ENCODE assay signal across 32 cellular contexts in the genomic region with DNA sequence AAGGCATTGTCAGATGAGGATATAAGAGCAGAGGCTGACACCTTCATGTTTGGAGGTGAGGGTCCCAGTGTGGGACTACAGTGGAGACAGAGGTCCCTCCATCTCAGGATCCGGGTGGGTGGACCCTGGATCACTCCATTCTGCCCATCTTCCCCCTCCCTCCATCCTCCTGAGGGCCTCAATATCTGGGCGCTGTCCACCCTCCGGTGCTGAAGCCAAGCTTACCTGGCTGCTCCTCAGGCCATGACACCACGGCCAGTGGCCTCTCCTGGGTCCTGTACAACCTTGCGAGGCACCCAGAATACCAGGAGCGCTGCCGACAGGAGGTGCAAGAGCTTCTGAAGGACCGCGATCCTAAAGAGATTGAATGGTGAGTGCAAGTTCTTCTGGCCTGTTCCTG. TPM values are rescaled to one million over a fixed set of nuclear protein-coding genes. Genes with fewer than 3 reads are reported as not detected.
DNase-seq lines count a peak whose midpoint lies in the region; ATAC-seq, FAIRE-seq and TF ChIP-seq lines count a peak whose summit lies in the region.
"Had no signal": no experiment of that assay in that cellular context is flagged by ENCODE, and none has a peak within 500 bp of the region (broad histone marks: within the 10 kb centered on the region; RNA-seq: fewer than 3 reads in every experiment).

No MANE protein-coding gene starts in this region.

- no peak for TF ChIP-seq RAD21 in A549 (conservative IDR thresholded peaks at IDR 0.05 in 1 of 2, IDR thresholded peaks at IDR 0.05 in 1 of 2)
- TF ChIP-seq RAD21 in GM12878 (IDR thresholded peaks at IDR 0.05; ENCODE audit: insufficient read depth, low read depth, low read length), result no peak

- POLR2A ChIA-PET in A549 (lab: Yijun Ruan, JAX) (no interaction called here), GM12878 (lab: Charles Lee) (no interaction called here)

- intact Hi-C loops in GM12878 (cut with micrococcal nuclease; ENCODE audit: unreplicated experiment), result no loop called here

- H3K4me3 ChIP-seq in A549, result no peak overlapping the region
- H3K4me3 ChIP-seq in GM12878, result no peak overlapping the region
- H3K4me3 ChIP-seq: MG63, ovary, tibial artery had no signal

- in situ Hi-C loops in ACHN (cut with HindIII; ENCODE audit: low pct_ligation_motif_present, low pct_unique_long_range_greater_than_20kb, low sequenced_read_pairs), result no loop called here
- in situ Hi-C loops in GM12878 (cut with MboI), result no loop called here

- no peak for TF ChIP-seq EP300 in A549 (IDR thresholded peaks at IDR 0.05)
- no peak for TF ChIP-seq EP300 in GM12878 (IDR thresholded peaks at IDR 0.05; ENCODE audit: borderline replicate concordance in 1 of 2, control insufficient read depth in 1 of 2, low read depth in 2 of 2, low read length in 2 of 2)

- H3K79me2 ChIP-seq in GM12878 (ENCODE audit: control insufficient read depth, insufficient read depth, low read length), result no peaks in the 10 kb centered on the region

- no peak for TF ChIP-seq CTCF in A549 (IDR thresholded peaks at IDR 0.05)
- TF ChIP-seq CTCF in GM12878 (IDR thresholded peaks at IDR 0.05 in 2 of 3, conservative IDR thresholded peaks at IDR 0.05 in 1 of 3; ENCODE audit: control insufficient read depth in 2 of 3, extremely low read depth in 1 of 3, insufficient read depth in 1 of 3, low read depth in 3 of 3, low read length in 3 of 3), result no peak
- TF ChIP-seq CTCF in D721Med (IDR thresholded peaks at IDR 0.05; ENCODE audit: insufficient read depth, missing control alignments), result no peak

- no peak overlapping the region for H3K9ac ChIP-seq in GM12878 (ENCODE audit: control insufficient read depth, insufficient read depth, low read length)

- H2AFZ ChIP-seq in GM12878 (ENCODE audit: control insufficient read depth, low read depth, low read length), result no peak overlapping the region

- no TSS peak for BruUV-seq in GM12878 (replicated peaks; lab: Mats Ljungman, UMichigan)

- RAD21 ChIA-PET in GM12878 (lab: Charles Lee; ENCODE audit: unreplicated experiment), result no interaction called here

- no peak for TF ChIP-seq POLR2A in A549 (IDR thresholded peaks at IDR 0.05; ENCODE audit: low read length)
- TF ChIP-seq POLR2A in GM12878 (IDR thresholded peaks at IDR 0.05; ENCODE audit: low read depth, low read length), result no peak

- CTCF ChIA-PET in A549 (lab: Yijun Ruan, JAX) (no interaction called here), GM12878 (lab: Yijun Ruan, JAX) (no interaction called here)

- ATAC-seq in A549 (no peak), GM12878 (no peak), HG03342 (IDR thresholded peaks at IDR 0.05; ENCODE audit: unreplicated experiment) (no peak)
- ATAC-seq: naive thymus-derived CD8-positive, alpha-beta T cell; stimulated activated naive CD8-positive, alpha-beta T cell treated with anti-CD3 and anti-CD28 coated beads, Interleukin-15, amount 100 ng/mL, for 72 hours had no signal

- H3K9me3 ChIP-seq in A549 (peaks cover 7% of the 10 kb centered on the region; the same call in 1 of the 3 replicates), GM12878 (replicated peaks; ENCODE audit: control insufficient read depth, insufficient read depth, low read length) (no peaks in the 10 kb centered on the region; the same call in 2 of the 3 replicates)
- H3K9me3 ChIP-seq: ovary had no signal

- H3K36me3 ChIP-seq in GM12878 (ENCODE audit: control insufficient read depth in 2 of 2, insufficient read depth in 2 of 2, low read length in 1 of 2), result no peaks in the 10 kb centered on the region
- H3K36me3 ChIP-seq: MG63, ovary, WERI-Rb-1 had no signal

- no peak for DNase-seq in A549 (ENCODE audit: low read depth in 1 of 2, low spot score in 1 of 2)
- peak; percentile 1 for DNase-seq in ACHN
- peak; percentile 1 for DNase-seq in OCI-M1 (lab: John Stamatoyannopoulos, UW)
- no peak for DNase-seq in GM12878 (ENCODE audit: low read depth, low spot score)
- DNase-seq in NCI-H2029 (lab: John Stamatoyannopoulos, UW), result no peak
- DNase-seq in activated T-cell treated with anti-CD3 and anti-CD28 coated beads for 4 hours, result no peak
- no peak for DNase-seq in D721Med (ENCODE audit: insufficient read length, low spot score)
- DNase-seq: activated CD8-positive, alpha-beta memory T cell treated with anti-CD3 and anti-CD28 coated beads for 24 hours; activated effector memory CD4-positive, alpha-beta T cell treated with anti-CD3 and anti-CD28 coated beads, Interleukin-2, amount 50 U/mL, for 16 hours; activated T-cell treated with anti-CD3 and anti-CD28 coated beads, Interleukin-2, amount 50 U/mL, for 1 hour; hypothalamus; MG63; naive thymus-derived CD8-positive, alpha-beta T cell; NCI-H1417; NCI-H2081 treated with DMSO at 0.1 percent for 48 hours; NCI-H774; ovary; small intestine; stimulated activated CD8-positive, alpha-beta memory T cell treated with anti-CD3 and anti-CD28 coated beads, Interleukin-4, amount 100 ng/mL, for 48 hours; stimulated activated naive CD8-positive, alpha-beta T cell treated with anti-CD3 and anti-CD28 coated beads, Interleukin-15, amount 100 ng/mL, for 72 hours; tibial artery; WERI-Rb-1 had no signal

- H4K20me1 ChIP-seq in GM12878 (ENCODE audit: control insufficient read depth, insufficient read depth), result no peaks in the 10 kb centered on the region

- SMC1A ChIA-PET in GM12878 (lab: Charles Lee; ENCODE audit: uncharacterized antibody, unreplicated experiment), result no interaction called here

- no peak overlapping the region for H3K27ac ChIP-seq in A549
- H3K27ac ChIP-seq in GM12878 (ENCODE audit: control insufficient read depth, insufficient read depth), result no peak overlapping the region
- H3K27ac ChIP-seq: ovary, tibial artery, WERI-Rb-1 had no signal

- no peaks in the 10 kb centered on the region for H3K4me1 ChIP-seq in A549
- H3K4me1 ChIP-seq in GM12878 (ENCODE audit: control insufficient read depth, insufficient read depth, low read length), result no peaks in the 10 kb centered on the region
- H3K4me1 ChIP-seq: tibial artery had no signal

- FAIRE-seq in A549 (lab: Jason Lieb, UNC), result no peak
- no peak for FAIRE-seq in GM12878 (lab: Jason Lieb, UNC)
- FAIRE-seq in D721Med (lab: Jason Lieb, UNC), result no peak
- FAIRE-seq: endothelial cell of umbilical vein, GM12891, small intestine had no signal

- H3K27me3 ChIP-seq in GM12878 (replicated peaks in 1 of 2; ENCODE audit: control insufficient read depth in 2 of 2, insufficient read depth in 2 of 2, low read length in 1 of 2), result no peaks in the 10 kb centered on the region
- H3K27me3 ChIP-seq: ovary had no signal

- WGBS in A549 (ENCODE audit: missing lambda C conversion rate), result 66% methylated on average over 7 of the region's 9 CpGs
- WGBS in GM12878 (ENCODE audit: insufficient coverage, insufficient replicate concordance, low lambda C conversion rate, missing lambda C conversion rate), result 21% methylated on average over 9 of the region's 9 CpGs

- H3K4me2 ChIP-seq in A549 (no peak overlapping the region), GM12878 (ENCODE audit: control insufficient read depth, insufficient read depth) (no peak overlapping the region)

RNA-seq across cellular contexts. Expression of gene CYP4F12, which starts 11.9 kb away (rescaled TPM):
- polyA plus RNA-seq in A549 (2011; rRNA removed) (12.8 and 12.9 TPM in 2 replicates), A549 (2017; fragmentation: RNase III; extraction: RNeasy Plus Mini Kit Qiagen cat#74134 plus additional on column Dnase treatment) (5.0 to 6.3 TPM (median 5.6 TPM) in 3 replicates), GM12878 (2011; rRNA removed) (0.20 TPM in 2 replicates), GM12878 (2014; fragmentation: Illumina TruSeq; extraction: Trizol) (not detected in 2 replicates), GM12878 (2014; fragmentation: Nextera tagmentation; extraction: Ambion mirVana) (not detected), GM12878 (2014; rRNA removed) (0.12 TPM in 1 of 2 replicates, not detected in the other), GM12878 (2016; fragmentation: Nextera tagmentation; extraction: Ambion mirVana) (not detected)
- polyA plus RNA-seq in A549 (2012; cell fraction: cytosol; rRNA removed), result 2.9 and 3.2 TPM in 2 replicates
- polyA plus RNA-seq in A549 (2012; cell fraction: nucleus; rRNA removed), result 23.8 and 28.9 TPM in 2 replicates
- polyA minus RNA-seq in A549 (2011; rRNA and poly(A)+ RNA removed), result 27.2 and 27.4 TPM in 2 replicates
- total RNA-seq in GM12878 (2013; cell fraction: nucleolus; rRNA removed), result 0.65 and 0.69 TPM in 2 replicates
- total RNA-seq in GM12878 (2014; rRNA removed) (not detected in 2 replicates), GM12878 (2014; rRNA removed; fragmentation: Illumina TruSeq; extraction: Trizol) (not detected in 2 replicates), GM12878 (2021) (not detected in 2 replicates)
- 0.14 TPM for polyA plus RNA-seq in GM12878 (2011; ENCODE audit: low read depth)
- 0.28 and 0.30 TPM in 2 replicates for polyA plus RNA-seq in GM12878 (2011; cell fraction: cytosol; rRNA removed)
- polyA plus RNA-seq in GM12878 (2011; cell fraction: nucleus; rRNA removed), result 3.6 and 3.7 TPM in 2 replicates
- polyA plus RNA-seq in GM12878 (2012), result 0.07 and 0.25 TPM in 2 replicates
- 0.15 and 0.37 TPM in 2 replicates for polyA minus RNA-seq in GM12878 (2011; rRNA and poly(A)+ RNA removed)
- not detected in 2 replicates for polyA minus RNA-seq in GM12878 (2011; cell fraction: cytosol; rRNA and poly(A)+ RNA removed)
- polyA minus RNA-seq in GM12878 (2011; cell fraction: nucleus; rRNA and poly(A)+ RNA removed), result 0.96 and 1.5 TPM in 2 replicates
- total RNA-seq: endothelial cell of umbilical vein; renal cortical epithelial cell; T-helper 2 cell treated with Interferon-gamma antibody and Interleukin-4, amounts not matched to agents 100 ng/mL and 5 ng/mL, for 36 hours had no signal
- polyA plus RNA-seq: CD14-positive monocyte; endothelial cell of umbilical vein; IgD-negative memory B cell; naive thymus-derived CD8-positive, alpha-beta T cell had no signal

RNA-seq across cellular contexts. Expression of gene OR10H2, which starts 43.0 kb away (rescaled TPM):
- polyA plus RNA-seq in A549 (2011; rRNA removed) (not detected in 2 replicates), A549 (2017; fragmentation: RNase III; extraction: RNeasy Plus Mini Kit Qiagen cat#74134 plus additional on column Dnase treatment) (not detected in 3 replicates), GM12878 (2011; rRNA removed) (not detected in 2 replicates), GM12878 (2014; fragmentation: Illumina TruSeq; extraction: Trizol) (not detected in 2 replicates), GM12878 (2014; fragmentation: Nextera tagmentation; extraction: Ambion mirVana) (not detected), GM12878 (2014; rRNA removed) (not detected in 2 replicates), GM12878 (2016; fragmentation: Nextera tagmentation; extraction: Ambion mirVana) (not detected)
- not detected in 2 replicates for polyA plus RNA-seq in A549 (2012; cell fraction: cytosol; rRNA removed)
- 0.16 TPM in 1 of 2 replicates, not detected in the other for polyA plus RNA-seq in A549 (2012; cell fraction: nucleus; rRNA removed)
- polyA minus RNA-seq in A549 (2011; rRNA and poly(A)+ RNA removed), result not detected in 2 replicates
- total RNA-seq in GM12878 (2013; cell fraction: nucleolus; rRNA removed), result not detected in 2 replicates
- total RNA-seq in GM12878 (2014; rRNA removed) (not detected in 2 replicates), GM12878 (2014; rRNA removed; fragmentation: Illumina TruSeq; extraction: Trizol) (not detected in 2 replicates), GM12878 (2021) (not detected in 2 replicates)
- polyA plus RNA-seq in GM12878 (2011; ENCODE audit: low read depth), result not detected
- polyA plus RNA-seq in GM12878 (2011; cell fraction: cytosol; rRNA removed), result not detected in 2 replicates
- not detected in 2 replicates for polyA plus RNA-seq in GM12878 (2011; cell fraction: nucleus; rRNA removed)
- not detected in 2 replicates for polyA plus RNA-seq in GM12878 (2012)
- not detected in 2 replicates for polyA minus RNA-seq in GM12878 (2011; rRNA and poly(A)+ RNA removed)
- polyA minus RNA-seq in GM12878 (2011; cell fraction: cytosol; rRNA and poly(A)+ RNA removed), result not detected in 2 replicates
- polyA minus RNA-seq in GM12878 (2011; cell fraction: nucleus; rRNA and poly(A)+ RNA removed), result not detected in 2 replicates
- total RNA-seq: Daoy; endothelial cell of umbilical vein; H4; lower leg skin; naive thymus-derived CD8-positive, alpha-beta T cell; ovary; renal cortical epithelial cell; T-helper 2 cell treated with Interferon-gamma antibody and Interleukin-4, amounts not matched to agents 100 ng/mL and 5 ng/mL, for 36 hours had no signal
- polyA plus RNA-seq: CD14-positive monocyte; endothelial cell of umbilical vein; IgD-negative memory B cell; naive thymus-derived CD8-positive, alpha-beta T cell; ovary; small intestine had no signal

RNA-seq across cellular contexts. Expression of gene CYP4F3, which starts 44.1 kb away (rescaled TPM):
- 32.2 and 33.2 TPM in 2 replicates for polyA plus RNA-seq in A549 (2011; rRNA removed)
- 6.6 and 7.4 TPM in 2 replicates for polyA plus RNA-seq in A549 (2012; cell fraction: cytosol; rRNA removed)
- polyA plus RNA-seq in A549 (2012; cell fraction: nucleus; rRNA removed), result 61.8 and 62.5 TPM in 2 replicates
- 7.1 to 10.4 TPM (median 8.9 TPM) in 3 replicates for polyA plus RNA-seq in A549 (2017; fragmentation: RNase III; extraction: RNeasy Plus Mini Kit Qiagen cat#74134 plus additional on column Dnase treatment)
- 86.8 and 95.2 TPM in 2 replicates for polyA minus RNA-seq in A549 (2011; rRNA and poly(A)+ RNA removed)
- total RNA-seq in GM12878 (2013; cell fraction: nucleolus; rRNA removed), result 0.50 and 0.56 TPM in 2 replicates
- 1.6 and 1.7 TPM in 2 replicates for total RNA-seq in GM12878 (2014; rRNA removed)
- 0.89 and 1.2 TPM in 2 replicates for total RNA-seq in GM12878 (2014; rRNA removed; fragmentation: Illumina TruSeq; extraction: Trizol)
- total RNA-seq in GM12878 (2021), result 2.4 and 2.9 TPM in 2 replicates
- polyA plus RNA-seq in GM12878 (2011; ENCODE audit: low read depth), result 0.45 TPM
- polyA plus RNA-seq in GM12878 (2011; rRNA removed), result 4.4 and 4.7 TPM in 2 replicates
- 3.1 and 5.0 TPM in 2 replicates for polyA plus RNA-seq in GM12878 (2011; cell fraction: cytosol; rRNA removed)
- polyA plus RNA-seq in GM12878 (2011; cell fraction: nucleus; rRNA removed), result 10.4 and 12.5 TPM in 2 replicates
- 0.81 and 0.93 TPM in 2 replicates for polyA plus RNA-seq in GM12878 (2012)
- 1.1 and 1.5 TPM in 2 replicates for polyA plus RNA-seq in GM12878 (2014; fragmentation: Illumina TruSeq; extraction: Trizol)
- under 1 TPM; 0.08 to 0.40 TPM for polyA plus RNA-seq in GM12878 (2014; fragmentation: Nextera tagmentation; extraction: Ambion mirVana)
- 3.3 and 3.4 TPM in 2 replicates for polyA plus RNA-seq in GM12878 (2014; rRNA removed)
- 1 to 10 TPM; 1.2 TPM for polyA plus RNA-seq in GM12878 (2016; fragmentation: Nextera tagmentation; extraction: Ambion mirVana)
- polyA minus RNA-seq in GM12878 (2011; rRNA and poly(A)+ RNA removed), result 5.9 and 6.2 TPM in 2 replicates
- polyA minus RNA-seq in GM12878 (2011; cell fraction: cytosol; rRNA and poly(A)+ RNA removed), result 1.6 and 5.6 TPM in 2 replicates
- polyA minus RNA-seq in GM12878 (2011; cell fraction: nucleus; rRNA and poly(A)+ RNA removed), result 5.7 and 9.9 TPM in 2 replicates
- total RNA-seq: Daoy; endothelial cell of umbilical vein; naive thymus-derived CD8-positive, alpha-beta T cell had no signal
- polyA plus RNA-seq: endothelial cell of umbilical vein; IgD-negative memory B cell; naive thymus-derived CD8-positive, alpha-beta T cell had no signal

RNA-seq across cellular contexts. Expression of gene OR10H3, which starts 53.0 kb away (rescaled TPM):
- polyA plus RNA-seq in A549 (2011; rRNA removed) (not detected in 2 replicates), A549 (2017; fragmentation: RNase III; extraction: RNeasy Plus Mini Kit Qiagen cat#74134 plus additional on column Dnase treatment) (not detected in 3 replicates), GM12878 (2011; rRNA removed) (not detected in 2 replicates), GM12878 (2014; fragmentation: Illumina TruSeq; extraction: Trizol) (not detected in 2 replicates), GM12878 (2014; fragmentation: Nextera tagmentation; extraction: Ambion mirVana) (not detected), GM12878 (2014; rRNA removed) (not detected in 2 replicates), GM12878 (2016; fragmentation: Nextera tagmentation; extraction: Ambion mirVana) (not detected)
- polyA plus RNA-seq in A549 (2012; cell fraction: cytosol; rRNA removed), result not detected in 2 replicates
- polyA plus RNA-seq in A549 (2012; cell fraction: nucleus; rRNA removed), result not detected in 2 replicates
- not detected in 2 replicates for polyA minus RNA-seq in A549 (2011; rRNA and poly(A)+ RNA removed)
- not detected in 2 replicates for total RNA-seq in GM12878 (2013; cell fraction: nucleolus; rRNA removed)
- total RNA-seq in GM12878 (2014; rRNA removed) (not detected in 2 replicates), GM12878 (2014; rRNA removed; fragmentation: Illumina TruSeq; extraction: Trizol) (not detected in 2 replicates), GM12878 (2021) (not detected in 2 replicates)
- not detected for polyA plus RNA-seq in GM12878 (2011; ENCODE audit: low read depth)
- not detected in 2 replicates for polyA plus RNA-seq in GM12878 (2011; cell fraction: cytosol; rRNA removed)
- not detected in 2 replicates for polyA plus RNA-seq in GM12878 (2011; cell fraction: nucleus; rRNA removed)
- not detected in 2 replicates for polyA plus RNA-seq in GM12878 (2012)
- not detected in 2 replicates for polyA minus RNA-seq in GM12878 (2011; rRNA and poly(A)+ RNA removed)
- polyA minus RNA-seq in GM12878 (2011; cell fraction: cytosol; rRNA and poly(A)+ RNA removed), result not detected in 2 replicates
- polyA minus RNA-seq in GM12878 (2011; cell fraction: nucleus; rRNA and poly(A)+ RNA removed), result not detected in 2 replicates
- total RNA-seq: Daoy; endothelial cell of umbilical vein; H4; lower leg skin; naive thymus-derived CD8-positive, alpha-beta T cell; ovary; renal cortical epithelial cell; T-helper 2 cell treated with Interferon-gamma antibody and Interleukin-4, amounts not matched to agents 100 ng/mL and 5 ng/mL, for 36 hours had no signal
- polyA plus RNA-seq: CD14-positive monocyte; endothelial cell of umbilical vein; IgD-negative memory B cell; naive thymus-derived CD8-positive, alpha-beta T cell; ovary; small intestine had no signal

Comparison
In these comparisons a context has a peak if more than half of its experiments do, and no peak if none do; other contexts are left out.
1. DNase-seq: peak in ACHN (single experiment) and OCI-M1 (single experiment); none in A549 (0 of 2), GM12878 (single experiment), NCI-H2029 (single experiment), activated T-cell treated with anti-CD3 and anti-CD28 coated beads for 4 hours (single experiment) and D721Med (single experiment).
2. Of the 24 proteins assayed by ChIP-seq in both GM12878 and A549: peak only in GM12878: none; only in A549: none; in both: REST; in neither: 23.